ENCODE assay signal across 13 cellular contexts in genomic region chr7:155653773-155654172, GRCh38. TPM values are rescaled to one million over a fixed set of nuclear protein-coding genes. Genes with fewer than 3 reads are reported as not detected.
DNase-seq lines count a peak whose midpoint lies in the region; ATAC-seq and TF ChIP-seq lines count a peak whose summit lies in the region.
"Had no signal": no experiment of that assay in that cellular context is flagged by ENCODE, and none has a peak within 500 bp of the region (broad histone marks: within the 10 kb centered on the region; RNA-seq: fewer than 3 reads in every experiment).

No MANE protein-coding gene starts in this region.

- H3K27ac ChIP-seq in CD8-positive, alpha-beta memory T cell (ENCODE audit: low read depth, low read length): no peak overlapping the region

- H3K27me3 Mint-ChIP-seq in CD8-positive, alpha-beta memory T cell: no peaks in the 10 kb centered on the region
- H3K27me3 Mint-ChIP-seq in nephron progenitor cell (ENCODE audit: low read depth, poor library complexity) (peaks cover 3% of the 10 kb centered on the region), Caco-2 (ENCODE audit: insufficient read depth, unreplicated experiment) (no peaks in the 10 kb centered on the region)
- H3K27me3 Mint-ChIP-seq: stimulated activated memory B cell treated with anti-CD40 and anti-IgM and Interleukin-4, amounts not matched to agents 10 μg/mL and 1 μg/mL and 100 μg/mL, for 72 hours had no signal

- TF ChIP-seq CTCF in nephron progenitor cell (IDR thresholded peaks at IDR 0.05) (no peak), Caco-2 (IDR thresholded peaks at IDR 0.05; ENCODE audit: insufficient read depth in 1 of 2, low read depth in 1 of 2, low read length in 1 of 2, severe bottlenecking in 1 of 2, unreplicated experiment in 1 of 2) (no peak)

- no peak overlapping the region for H3K4me3 ChIP-seq in CD8-positive, alpha-beta memory T cell (ENCODE audit: low read length)
- H3K4me3 ChIP-seq in Caco-2 (ENCODE audit: low read depth, low read length): no peak overlapping the region

- intact Hi-C loops in Caco-2 (cut with micrococcal nuclease; ENCODE audit: unreplicated experiment): loop anchor here (2.0 kb wide), 1 partner anchor 57 kb away; no protein-coding TSS in a partner anchor

- ATAC-seq in GM18498 (IDR thresholded peaks at IDR 0.05; ENCODE audit: unreplicated experiment): no peak
- ATAC-seq: stimulated activated memory B cell treated with anti-CD40 and anti-IgM and Interleukin-4, amounts not matched to agents 10 μg/mL and 1 μg/mL and 100 μg/mL, for 72 hours had no signal

- TF ChIP-seq POLR2A in erythroblast (IDR thresholded peaks at IDR 0.05; ENCODE audit: low read length): no peak

- POLR2A ChIA-PET in CD8-positive, alpha-beta memory T cell (lab: Charles Lee): no interaction called here
- POLR2A ChIA-PET in Caco-2 (lab: Charles Lee): no interaction called here

- no peaks in the 10 kb centered on the region for H3K9me3 ChIP-seq in CD8-positive, alpha-beta memory T cell (ENCODE audit: low read length)
- H3K9me3 ChIP-seq in Caco-2: peaks cover 5% of the 10 kb centered on the region; the same call in 1 of the 2 replicates

- no peak for DNase-seq in CD8-positive, alpha-beta memory T cell
- DNase-seq in NOMO-1 treated with dmso at 0.1 percent for 144 hours (lab: John Stamatoyannopoulos, UW; ENCODE audit: unreplicated experiment): peak; percentile 1
- peak; percentile 43 to 79 for DNase-seq in erythroblast (lab: John Stamatoyannopoulos, UW)
- DNase-seq in nephron progenitor cell: no peak
- no peak for DNase-seq in NCI-H1417 (lab: John Stamatoyannopoulos, UW)
- DNase-seq in Caco-2: no peak
- no peak for DNase-seq in T-helper 2 cell
- DNase-seq: activated CD4-positive, alpha-beta T cell treated with anti-CD3 and anti-CD28 coated beads for 4 hours; DMS79 treated with DMSO at 0.1 percent for 48 hours; foreskin melanocyte; NCI-H1105 had no signal

- peaks cover 85 to 98% (median 97%) of the 10 kb centered on the region in 3 donors for H3K4me1 Mint-ChIP-seq in CD8-positive, alpha-beta memory T cell
- H3K4me1 Mint-ChIP-seq in nephron progenitor cell (no peaks in the 10 kb centered on the region), Caco-2 (ENCODE audit: low read depth, unreplicated experiment) (peaks cover 34% of the 10 kb centered on the region)

- CTCF ChIA-PET in CD8-positive, alpha-beta memory T cell (lab: Charles Lee): no interaction called here
- CTCF ChIA-PET in Caco-2 (lab: Charles Lee): no interaction called here

- no peaks in the 10 kb centered on the region for H3K36me3 ChIP-seq in CD8-positive, alpha-beta memory T cell (ENCODE audit: insufficient read depth, low read length)
- no peaks in the 10 kb centered on the region for H3K36me3 ChIP-seq in Caco-2 (ENCODE audit: control insufficient read depth, insufficient read depth, low read length)

- BruUV-seq in Caco-2 (replicated peaks; lab: Mats Ljungman, UMichigan): no TSS peak

- H3K27ac Mint-ChIP-seq in CD8-positive, alpha-beta memory T cell: peak overlapping the region in 4 of 8 donors; percentile 0 to 76 (median 40)
- H3K27ac Mint-ChIP-seq in nephron progenitor cell (peak overlapping the region; percentile 37), Caco-2 (ENCODE audit: unreplicated experiment) (no peak overlapping the region)
- H3K27ac Mint-ChIP-seq: stimulated activated memory B cell treated with anti-CD40 and anti-IgM and Interleukin-4, amounts not matched to agents 10 μg/mL and 1 μg/mL and 100 μg/mL, for 72 hours had no signal

- peaks cover 11 to 21% (median 21%) of the 10 kb centered on the region in 3 donors for H3K36me3 Mint-ChIP-seq in CD8-positive, alpha-beta memory T cell
- H3K36me3 Mint-ChIP-seq in nephron progenitor cell (ENCODE audit: low read depth) (peaks cover 81% of the 10 kb centered on the region), Caco-2 (ENCODE audit: insufficient read depth, unreplicated experiment) (peaks cover 20% of the 10 kb centered on the region)

- no peaks in the 10 kb centered on the region for H3K27me3 ChIP-seq in CD8-positive, alpha-beta memory T cell (ENCODE audit: insufficient read depth, low read length, poor library complexity, severe bottlenecking)
- no peaks in the 10 kb centered on the region for H3K27me3 ChIP-seq in Caco-2 (replicated peaks; ENCODE audit: control insufficient read depth, insufficient read depth, low read length)

- peaks cover 44% of the 10 kb centered on the region for H3K4me1 ChIP-seq in CD8-positive, alpha-beta memory T cell (ENCODE audit: insufficient read depth, low read length)
- peaks cover 13% of the 10 kb centered on the region; the same call in 1 of the 2 replicates for H3K4me1 ChIP-seq in Caco-2

- H3K9me3 Mint-ChIP-seq in CD8-positive, alpha-beta memory T cell: peaks cover 4 to 10% (median 5%) of the 10 kb centered on the region in 5 donors
- H3K9me3 Mint-ChIP-seq in nephron progenitor cell (peaks cover 63% of the 10 kb centered on the region), Caco-2 (ENCODE audit: unreplicated experiment) (peaks cover 9% of the 10 kb centered on the region)

- peak overlapping the region in 4 of 7 donors; percentile 5 to 48 (median 34) for H3K4me3 Mint-ChIP-seq in CD8-positive, alpha-beta memory T cell
- H3K4me3 Mint-ChIP-seq in nephron progenitor cell (no peak overlapping the region), Caco-2 (ENCODE audit: unreplicated experiment) (no peak overlapping the region)
- H3K4me3 Mint-ChIP-seq: stimulated activated memory B cell treated with anti-CD40 and anti-IgM and Interleukin-4, amounts not matched to agents 10 μg/mL and 1 μg/mL and 100 μg/mL, for 72 hours had no signal

RNA-seq across cellular contexts. Expression of gene RBM33, which starts 9.3 kb away (rescaled TPM):
- total RNA-seq in CD8-positive, alpha-beta memory T cell: 10 to 100 TPM; 68.7 to 71.6 TPM
- polyA plus RNA-seq in CD8-positive, alpha-beta memory T cell: 68.5 TPM
- total RNA-seq in Caco-2 (2022): 82.8 and 89.9 TPM in 2 replicates

Comparison
In these comparisons a context has a peak if more than half of its experiments do, and no peak if none do; other contexts are left out.
1. DNase-seq: peak in NOMO-1 treated with dmso at 0.1 percent for 144 hours (single experiment) and erythroblast (2 of 2); none in CD8-positive, alpha-beta memory T cell (0 of 5), nephron progenitor cell (single experiment), NCI-H1417 (0 of 3), Caco-2 (0 of 2) and T-helper 2 cell (0 of 5).
2. H3K4me3 Mint-ChIP-seq: peak in CD8-positive, alpha-beta memory T cell (4 of 7); none in nephron progenitor cell (single experiment) and Caco-2 (single experiment).